Comparison of ENCODE assay signal across 1 cellular context in genomic region chr2:12045864-12046291, GRCh38.
TF ChIP-seq lines count a peak whose summit lies in the region.

No MANE protein-coding gene starts in this region.

TF ChIP-seq in SK-N-SH, 30 proteins besides CTCF, POLR2A, EP300 and RAD21 (continued from another document):
- TF ChIP-seq, protein P1, sequence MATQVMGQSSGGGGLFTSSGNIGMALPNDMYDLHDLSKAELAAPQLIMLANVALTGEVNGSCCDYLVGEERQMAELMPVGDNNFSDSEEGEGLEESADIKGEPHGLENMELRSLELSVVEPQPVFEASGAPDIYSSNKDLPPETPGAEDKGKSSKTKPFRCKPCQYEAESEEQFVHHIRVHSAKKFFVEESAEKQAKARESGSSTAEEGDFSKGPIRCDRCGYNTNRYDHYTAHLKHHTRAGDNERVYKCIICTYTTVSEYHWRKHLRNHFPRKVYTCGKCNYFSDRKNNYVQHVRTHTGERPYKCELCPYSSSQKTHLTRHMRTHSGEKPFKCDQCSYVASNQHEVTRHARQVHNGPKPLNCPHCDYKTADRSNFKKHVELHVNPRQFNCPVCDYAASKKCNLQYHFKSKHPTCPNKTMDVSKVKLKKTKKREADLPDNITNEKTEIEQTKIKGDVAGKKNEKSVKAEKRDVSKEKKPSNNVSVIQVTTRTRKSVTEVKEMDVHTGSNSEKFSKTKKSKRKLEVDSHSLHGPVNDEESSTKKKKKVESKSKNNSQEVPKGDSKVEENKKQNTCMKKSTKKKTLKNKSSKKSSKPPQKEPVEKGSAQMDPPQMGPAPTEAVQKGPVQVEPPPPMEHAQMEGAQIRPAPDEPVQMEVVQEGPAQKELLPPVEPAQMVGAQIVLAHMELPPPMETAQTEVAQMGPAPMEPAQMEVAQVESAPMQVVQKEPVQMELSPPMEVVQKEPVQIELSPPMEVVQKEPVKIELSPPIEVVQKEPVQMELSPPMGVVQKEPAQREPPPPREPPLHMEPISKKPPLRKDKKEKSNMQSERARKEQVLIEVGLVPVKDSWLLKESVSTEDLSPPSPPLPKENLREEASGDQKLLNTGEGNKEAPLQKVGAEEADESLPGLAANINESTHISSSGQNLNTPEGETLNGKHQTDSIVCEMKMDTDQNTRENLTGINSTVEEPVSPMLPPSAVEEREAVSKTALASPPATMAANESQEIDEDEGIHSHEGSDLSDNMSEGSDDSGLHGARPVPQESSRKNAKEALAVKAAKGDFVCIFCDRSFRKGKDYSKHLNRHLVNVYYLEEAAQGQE (IDR thresholded peaks at IDR 0.05; ENCODE audit: low read depth, low read length): no peak
- TF ChIP-seq, protein P2, sequence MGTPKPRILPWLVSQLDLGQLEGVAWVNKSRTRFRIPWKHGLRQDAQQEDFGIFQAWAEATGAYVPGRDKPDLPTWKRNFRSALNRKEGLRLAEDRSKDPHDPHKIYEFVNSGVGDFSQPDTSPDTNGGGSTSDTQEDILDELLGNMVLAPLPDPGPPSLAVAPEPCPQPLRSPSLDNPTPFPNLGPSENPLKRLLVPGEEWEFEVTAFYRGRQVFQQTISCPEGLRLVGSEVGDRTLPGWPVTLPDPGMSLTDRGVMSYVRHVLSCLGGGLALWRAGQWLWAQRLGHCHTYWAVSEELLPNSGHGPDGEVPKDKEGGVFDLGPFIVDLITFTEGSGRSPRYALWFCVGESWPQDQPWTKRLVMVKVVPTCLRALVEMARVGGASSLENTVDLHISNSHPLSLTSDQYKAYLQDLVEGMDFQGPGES (IDR thresholded peaks at IDR 0.05; ENCODE audit: low read depth, low read length): no peak
- no peak for TF ChIP-seq ZBTB33 (IDR thresholded peaks at IDR 0.05; ENCODE audit: borderline replicate concordance, low read depth)
